In genomic region chr19:48455171-48455907, GRCh38 we compare ENCODE assay signal across 23 cellular contexts. TPM values are rescaled to one million over a fixed set of nuclear protein-coding genes. Genes with fewer than 3 reads are reported as not detected.
A peak's percentile ranks its signal among the peaks of the same experiment; 100 is the strongest.
DNase-seq lines count a peak whose midpoint lies in the region; ATAC-seq lines count a peak whose summit lies in the region.
"Had no signal": no experiment of that assay in that cellular context is flagged by ENCODE, and none has a peak within 500 bp of the region (broad histone marks: within the 10 kb centered on the region; RNA-seq: fewer than 3 reads in every experiment).

KCNJ14 (plus strand) TSS chr19:48455574; CDS start chr19:48461725, 6,151 bp downstream.

- no peak within 1 kb of the TSS for H3K4me3 Mint-ChIP-seq in activated T-helper 17 cell treated with anti-CD3 and anti-CD28 coated beads, Interleukin-2, amount 50 U/mL, for 72 hours
- no peak within 1 kb of the TSS for H3K4me3 Mint-ChIP-seq in stimulated activated effector memory CD8-positive, alpha-beta T cell treated with anti-CD3 and anti-CD28 coated beads, Interleukin-12 subunit alpha, Interleukin-12 subunit beta, amount 100 ng/mL, for 72 hours
- H3K4me3 Mint-ChIP-seq: activated CD4-positive, alpha-beta memory T cell treated with anti-CD3 and anti-CD28 coated beads, Interleukin-2, amount 10 ng/mL, durations not matched to agents 7 days and 5 days; activated naive CD4-positive, alpha-beta T cell treated with anti-CD3 and anti-CD28 coated beads, Interleukin-2, amount 10 ng/mL, durations not matched to agents 7 days and 5 days; effector memory CD8-positive, alpha-beta T cell had no signal

- no peak for DNase-seq in activated naive CD4-positive, alpha-beta T cell treated with anti-CD3 and anti-CD28 coated beads, Interleukin-2, amount 50 U/mL, for 72 hours (ENCODE audit: low spot score in 2 of 2)
- no peak for DNase-seq in activated naive CD4-positive, alpha-beta T cell (lab: John Stamatoyannopoulos, UW)
- DNase-seq in midbrain (lab: John Stamatoyannopoulos, UW) (peak; percentile 25), NCI-H774 (lab: John Stamatoyannopoulos, UW) (no peak), NOMO-1 (lab: John Stamatoyannopoulos, UW; ENCODE audit: unreplicated experiment in 2 of 2) (no peak), NCI-H226 (no peak)
- no peak for DNase-seq in stimulated activated effector memory CD8-positive, alpha-beta T cell treated with anti-CD3 and anti-CD28 coated beads, Interleukin-12 subunit alpha, Interleukin-12 subunit beta, amount 100 ng/mL, for 72 hours (ENCODE audit: low spot score in 2 of 2)
- DNase-seq: activated CD4-positive, alpha-beta memory T cell treated with anti-CD3 and anti-CD28 coated beads, Interleukin-2, amount 10 ng/mL, durations not matched to agents 7 days and 5 days; activated naive CD4-positive, alpha-beta T cell treated with anti-CD3 and anti-CD28 coated beads, Interleukin-2, amount 10 ng/mL, durations not matched to agents 7 days and 5 days; DMS53; effector memory CD8-positive, alpha-beta T cell; foreskin keratinocyte; HCEC 1CT; KBM-7; MM.1S; NCI-H2029 treated with DMSO at 0.1 percent for 48 hours; NCI-H2227 treated with DMSO at 0.1 percent for 48 hours; stimulated activated CD4-positive, alpha-beta T cell treated with anti-CD3 and anti-CD28 coated beads, Interleukin-1b, Interleukin-23, amount 100 ng/mL, for 48 hours; T-helper 1 cell; upper lobe of right lung had no signal

- no peaks in the 10 kb centered on the region for H3K36me3 Mint-ChIP-seq in activated naive CD4-positive, alpha-beta T cell treated with anti-CD3 and anti-CD28 coated beads, Interleukin-2, amount 50 U/mL, for 72 hours
- peaks cover 89% of the 10 kb centered on the region for H3K36me3 Mint-ChIP-seq in activated T-helper 17 cell treated with anti-CD3 and anti-CD28 coated beads, Interleukin-2, amount 50 U/mL, for 72 hours (ENCODE audit: low read depth)
- peaks cover 88% of the 10 kb centered on the region for H3K36me3 Mint-ChIP-seq in stimulated activated effector memory CD8-positive, alpha-beta T cell treated with anti-CD3 and anti-CD28 coated beads, Interleukin-12 subunit alpha, Interleukin-12 subunit beta, amount 100 ng/mL, for 72 hours

- peaks cover 8% of the 10 kb centered on the region for H3K4me1 Mint-ChIP-seq in activated T-helper 17 cell treated with anti-CD3 and anti-CD28 coated beads, Interleukin-2, amount 50 U/mL, for 72 hours
- peaks cover 25% of the 10 kb centered on the region for H3K4me1 Mint-ChIP-seq in stimulated activated effector memory CD8-positive, alpha-beta T cell treated with anti-CD3 and anti-CD28 coated beads, Interleukin-12 subunit alpha, Interleukin-12 subunit beta, amount 100 ng/mL, for 72 hours

- H3K27me3 Mint-ChIP-seq in activated T-helper 17 cell treated with anti-CD3 and anti-CD28 coated beads, Interleukin-2, amount 50 U/mL, for 72 hours = no peaks in the 10 kb centered on the region
- H3K27me3 Mint-ChIP-seq: activated CD4-positive, alpha-beta memory T cell treated with anti-CD3 and anti-CD28 coated beads, Interleukin-2, amount 10 ng/mL, durations not matched to agents 7 days and 5 days; activated naive CD4-positive, alpha-beta T cell treated with anti-CD3 and anti-CD28 coated beads, Interleukin-2, amount 10 ng/mL, durations not matched to agents 7 days and 5 days; effector memory CD8-positive, alpha-beta T cell had no signal

- H3K27ac Mint-ChIP-seq in activated naive CD4-positive, alpha-beta T cell treated with anti-CD3 and anti-CD28 coated beads, Interleukin-2, amount 50 U/mL, for 72 hours = peak within 1 kb of the TSS; percentile 60 to 73
- peak within 1 kb of the TSS; percentile 37 for H3K27ac Mint-ChIP-seq in activated T-helper 17 cell treated with anti-CD3 and anti-CD28 coated beads, Interleukin-2, amount 50 U/mL, for 72 hours
- peak within 1 kb of the TSS; percentile 68 for H3K27ac Mint-ChIP-seq in stimulated activated effector memory CD8-positive, alpha-beta T cell treated with anti-CD3 and anti-CD28 coated beads, Interleukin-12 subunit alpha, Interleukin-12 subunit beta, amount 100 ng/mL, for 72 hours
- H3K27ac Mint-ChIP-seq: activated CD4-positive, alpha-beta memory T cell treated with anti-CD3 and anti-CD28 coated beads, Interleukin-2, amount 10 ng/mL, durations not matched to agents 7 days and 5 days; activated naive CD4-positive, alpha-beta T cell treated with anti-CD3 and anti-CD28 coated beads, Interleukin-2, amount 10 ng/mL, durations not matched to agents 7 days and 5 days had no signal

- peak in 1 of 2 donors; percentile 9 for ATAC-seq in activated naive CD4-positive, alpha-beta T cell treated with anti-CD3 and anti-CD28 coated beads, Interleukin-2, amount 50 U/mL, for 72 hours
- no peak for ATAC-seq in activated T-helper 17 cell treated with anti-CD3 and anti-CD28 coated beads, Interleukin-2, amount 50 U/mL, for 72 hours (replicated peaks)
- no peak for ATAC-seq in stimulated activated effector memory CD8-positive, alpha-beta T cell treated with anti-CD3 and anti-CD28 coated beads, Interleukin-12 subunit alpha, Interleukin-12 subunit beta, amount 100 ng/mL, for 72 hours
- ATAC-seq: activated CD4-positive, CD25-positive, alpha-beta regulatory T cell treated with anti-CD3 and anti-CD28 coated beads, Interleukin-2, amount 50 U/mL, for 24 hours; effector memory CD8-positive, alpha-beta T cell; esophagus mucosa; foreskin keratinocyte; upper lobe of right lung had no signal

- H3K9me3 Mint-ChIP-seq in activated naive CD4-positive, alpha-beta T cell treated with anti-CD3 and anti-CD28 coated beads, Interleukin-2, amount 50 U/mL, for 72 hours = no peaks in the 10 kb centered on the region
- no peaks in the 10 kb centered on the region for H3K9me3 Mint-ChIP-seq in activated T-helper 17 cell treated with anti-CD3 and anti-CD28 coated beads, Interleukin-2, amount 50 U/mL, for 72 hours
- no peaks in the 10 kb centered on the region for H3K9me3 Mint-ChIP-seq in stimulated activated effector memory CD8-positive, alpha-beta T cell treated with anti-CD3 and anti-CD28 coated beads, Interleukin-12 subunit alpha, Interleukin-12 subunit beta, amount 100 ng/mL, for 72 hours
- H3K9me3 Mint-ChIP-seq: activated CD4-positive, alpha-beta memory T cell treated with anti-CD3 and anti-CD28 coated beads, Interleukin-2, amount 10 ng/mL, durations not matched to agents 7 days and 5 days; activated naive CD4-positive, alpha-beta T cell treated with anti-CD3 and anti-CD28 coated beads, Interleukin-2, amount 10 ng/mL, durations not matched to agents 7 days and 5 days; effector memory CD8-positive, alpha-beta T cell had no signal

RNA-seq across cellular contexts. Expression of gene KCNJ14, which starts in this region (rescaled TPM):
- total RNA-seq in activated naive CD4-positive, alpha-beta T cell treated with anti-CD3 and anti-CD28 coated beads, Interleukin-2, amount 50 U/mL, for 72 hours = 1 to 10 TPM; 2.1 to 2.3 TPM
- total RNA-seq in activated T-helper 17 cell treated with anti-CD3 and anti-CD28 coated beads, Interleukin-2, amount 50 U/mL, for 72 hours = 1 to 10 TPM; 1.7 to 2.1 TPM
